ENCODE assay signal across 15 cellular contexts in the genomic region with DNA sequence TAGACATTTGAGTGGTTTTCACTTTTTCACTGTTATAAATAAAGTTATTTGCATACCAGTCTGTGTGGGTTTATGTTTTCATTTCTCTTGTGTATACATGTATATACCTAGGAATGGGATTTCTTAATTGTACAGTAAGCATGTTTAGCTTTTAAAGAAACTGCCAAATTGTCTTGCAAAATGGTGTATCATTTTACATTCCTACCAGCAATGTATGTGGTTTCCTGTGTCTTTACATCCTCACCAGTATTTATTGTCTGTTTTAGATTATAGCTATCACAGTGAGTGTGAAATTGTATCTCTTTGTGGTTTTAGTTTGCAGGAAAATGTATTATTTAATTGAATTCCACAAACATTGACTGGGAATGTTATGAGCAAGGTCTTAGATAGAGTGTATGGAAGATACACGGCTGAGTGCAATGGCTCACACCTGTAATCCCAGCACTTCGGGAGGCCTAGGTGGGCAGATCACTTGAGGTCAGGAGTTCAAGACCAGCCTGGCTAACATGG. TPM values are rescaled to one million over a fixed set of nuclear protein-coding genes. Genes with fewer than 3 reads are reported as not detected.
DNase-seq lines count a peak whose midpoint lies in the region; ATAC-seq and TF ChIP-seq lines count a peak whose summit lies in the region.
"Had no signal": no experiment of that assay in that cellular context is flagged by ENCODE, and none has a peak within 500 bp of the region (broad histone marks: within the 10 kb centered on the region; RNA-seq: fewer than 3 reads in every experiment).

No MANE protein-coding gene starts in this region.

- peak overlapping the region; percentile 14 for H3K4me2 ChIP-seq in DOHH2 (ENCODE audit: low read length)
- H3K4me2 ChIP-seq: smooth muscle cell had no signal

- no peaks in the 10 kb centered on the region for H3K27me3 Mint-ChIP-seq in immature natural killer cell (ENCODE audit: low read depth in 3 of 3)

- peaks cover 16% of the 10 kb centered on the region for H3K36me3 ChIP-seq in DOHH2 (ENCODE audit: control insufficient read depth, low read length)
- H3K36me3 ChIP-seq in adipocyte (ENCODE audit: control insufficient read depth, insufficient read depth, low read length, severe bottlenecking) = peaks cover 41% of the 10 kb centered on the region
- peaks cover 35% of the 10 kb centered on the region for H3K36me3 ChIP-seq in WERI-Rb-1

- H3K4me3 ChIP-seq in DOHH2 (ENCODE audit: low read length) (no peak overlapping the region), adipocyte (ENCODE audit: low read length) (no peak overlapping the region), WERI-Rb-1 (ENCODE audit: low read depth, low read length) (no peak overlapping the region)
- H3K4me3 ChIP-seq: smooth muscle cell had no signal

- H3F3A ChIP-seq in DOHH2 (ENCODE audit: control insufficient read depth, insufficient read depth) = 0 out of 2 replicates have a peak, but pooled peaks cover 2% of the 10 kb centered on the region

- H3K9me2 ChIP-seq in DOHH2 (replicated peaks; ENCODE audit: control insufficient read depth, low read length) = no peaks in the 10 kb centered on the region

- H3K27ac Mint-ChIP-seq in immature natural killer cell = peak overlapping the region; percentile 45 to 91 (median 83)

- DNase-seq in Kasumi-1 (lab: John Stamatoyannopoulos, UW) = peak; percentile 31 to 47
- peak; percentile 71 for DNase-seq in adipocyte (ENCODE audit: low read depth)
- DNase-seq in immature natural killer cell = peak in 1 of 3 donors; percentile 11
- DNase-seq in superior temporal gyrus (ENCODE audit: extremely low spot score) = no peak
- DNase-seq in WERI-Rb-1 = no peak
- DNase-seq: activated naive CD4-positive, alpha-beta T cell treated with Interleukin-2 at 50 U/mL for 16 hours; Caco-2; dermis blood vessel endothelial cell; foreskin melanocyte; mesendoderm; NCI-H1436; NCI-H526 had no signal

- H3K4me1 ChIP-seq in DOHH2 (ENCODE audit: control insufficient read depth, low read length) = peaks cover 12% of the 10 kb centered on the region
- no peaks in the 10 kb centered on the region for H3K4me1 ChIP-seq in adipocyte (ENCODE audit: control insufficient read depth, insufficient read depth, low read length)
- H3K4me1 ChIP-seq: Caco-2 had no signal

- no peak for ATAC-seq in GM21528 (IDR thresholded peaks at IDR 0.05; ENCODE audit: low FRiP score, unreplicated experiment)

- H3K36me3 Mint-ChIP-seq in immature natural killer cell = peaks cover 0 to 17% (median 9%) of the 10 kb centered on the region in 3 donors

- TF ChIP-seq CTCF in DOHH2 (IDR thresholded peaks at IDR 0.05; ENCODE audit: low read depth, low read length, poor library complexity, severe bottlenecking) (no peak), WERI-Rb-1 (IDR thresholded peaks at IDR 0.05; ENCODE audit: low read depth, low read length) (no peak)

- H3K4me1 Mint-ChIP-seq in immature natural killer cell = peaks cover 60 to 78% of the 10 kb centered on the region in 2 donors

- H3K9me3 Mint-ChIP-seq in immature natural killer cell = no peaks in the 10 kb centered on the region

- peak overlapping the region; percentile 40 to 73 (median 63) for H3K4me3 Mint-ChIP-seq in immature natural killer cell

- no peaks in the 10 kb centered on the region for H3K79me2 ChIP-seq in DOHH2 (ENCODE audit: control insufficient read depth, low read length)

- H3K27me3 ChIP-seq in DOHH2 (ENCODE audit: control insufficient read depth, low read length) (no peaks in the 10 kb centered on the region), adipocyte (replicated peaks; ENCODE audit: control insufficient read depth, insufficient read depth, low read length) (no peaks in the 10 kb centered on the region), WERI-Rb-1 (ENCODE audit: insufficient read depth, low read depth, severe bottlenecking) (no peaks in the 10 kb centered on the region)

- no peaks in the 10 kb centered on the region for H3K9me3 ChIP-seq in DOHH2 (ENCODE audit: control insufficient read depth, insufficient read depth, low read length)
- H3K9me3 ChIP-seq in adipocyte (ENCODE audit: control insufficient read depth, low read length) = no peaks in the 10 kb centered on the region
- H3K9me3 ChIP-seq in WERI-Rb-1 (ENCODE audit: severe bottlenecking) = no peaks in the 10 kb centered on the region
- H3K9me3 ChIP-seq: Caco-2 had no signal

- H3K27ac ChIP-seq in DOHH2 (ENCODE audit: low read depth, low read length) = no peak overlapping the region
- H3K27ac ChIP-seq in WERI-Rb-1 = no peak overlapping the region

- no peak overlapping the region for H3K9ac ChIP-seq in adipocyte (ENCODE audit: low read length)

- no peaks in the 10 kb centered on the region for H4K20me1 ChIP-seq in DOHH2 (ENCODE audit: control insufficient read depth, insufficient read depth, low read depth, low read length)

RNA-seq across cellular contexts. Expression of a gene that starts 57.3 kb away (rescaled TPM):
- polyA plus RNA-seq in immature natural killer cell = 100 to 1,000 TPM in 1 of 3 donors, 10 to 100 TPM in 2; 12.7 to 152 (median 12.9) TPM

Comparison
In these comparisons a context has a peak if more than half of its experiments do, and no peak if none do; other contexts are left out.
1. DNase-seq: peak in Kasumi-1 (2 of 2) and adipocyte (single experiment); none in superior temporal gyrus (single experiment) and WERI-Rb-1 (single experiment).